8 cellular contexts compared by ENCODE assay signal in the genomic region with DNA sequence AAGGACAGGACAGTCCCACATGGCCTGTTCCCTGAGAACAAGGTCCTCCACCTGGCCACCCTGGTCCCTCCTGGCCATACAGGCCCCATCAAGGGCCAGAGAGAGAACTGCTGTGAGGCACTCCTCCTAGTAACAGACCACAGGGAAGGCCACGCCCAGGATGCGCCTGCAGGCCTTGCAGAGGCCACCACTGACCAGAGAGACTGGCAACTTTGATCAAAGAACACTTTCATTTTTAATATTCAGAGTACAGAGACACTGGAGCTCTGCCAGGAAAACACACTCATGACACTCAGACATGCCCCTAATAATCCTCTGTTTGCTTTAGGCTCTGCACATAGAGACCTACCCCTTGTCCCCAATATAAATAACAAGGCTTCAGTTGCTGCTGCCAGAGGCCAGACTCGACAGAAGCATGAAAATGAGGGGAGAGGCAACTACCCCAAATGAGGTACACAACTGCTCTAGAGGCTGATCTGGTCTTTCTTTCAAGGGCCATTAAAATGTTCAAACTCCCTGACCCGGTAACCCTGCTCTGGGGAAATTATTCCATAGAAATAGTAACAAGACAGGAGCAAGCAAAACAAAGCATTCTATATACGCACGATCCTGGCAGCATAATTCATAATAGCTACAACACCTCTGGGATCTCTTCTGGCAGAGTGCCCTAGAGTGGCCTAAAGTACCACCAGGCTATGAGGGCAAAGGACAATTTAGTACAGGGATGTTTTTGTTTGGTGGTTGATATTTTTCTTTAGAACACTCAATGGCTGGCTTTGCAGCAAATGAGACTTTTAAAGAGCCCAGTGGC. TPM values are rescaled to one million over a fixed set of nuclear protein-coding genes. Genes with fewer than 3 reads are reported as not detected.
A peak's percentile ranks its signal among the peaks of the same experiment; 100 is the strongest.
DNase-seq lines count a peak whose midpoint lies in the region; ATAC-seq and TF ChIP-seq lines count a peak whose summit lies in the region.

No MANE protein-coding gene starts in this region.

- no peaks in the 10 kb centered on the region for H3K27me3 ChIP-seq in vagina

- DNase-seq in Calu3 (peak; percentile 55), NCI-H510A (lab: John Stamatoyannopoulos, UW) (peak; percentile 31), caudate nucleus (lab: John Stamatoyannopoulos, UW) (peak in 2 of 61 donors; percentile 13 to 17), medulla oblongata (ENCODE audit: extremely low spot score) (peak; percentile 20), vagina (ENCODE audit: extremely low spot score in 2 of 2) (no peak), NCI-H187 (lab: John Stamatoyannopoulos, UW) (no peak), globus pallidus (ENCODE audit: low spot score) (no peak)

- no peak overlapping the region for H3K4me3 ChIP-seq in vagina

- H3K9me3 Mint-ChIP-seq in Calu3 (ENCODE audit: low read depth, unreplicated experiment): no peaks in the 10 kb centered on the region

- H3K4me3 Mint-ChIP-seq in Calu3 (ENCODE audit: low read depth, unreplicated experiment): peak overlapping the region; percentile 50

- H3K27me3 Mint-ChIP-seq in Calu3 (ENCODE audit: unreplicated experiment): no peaks in the 10 kb centered on the region

- peaks cover 0 to 7% of the 10 kb centered on the region in 2 donors for H3K36me3 ChIP-seq in vagina

- peaks cover 99% of the 10 kb centered on the region for H3K4me1 ChIP-seq in vagina

- TF ChIP-seq POLR2A in vagina (IDR thresholded peaks at IDR 0.05): no peak

- peak overlapping the region; percentile 95 for H3K27ac Mint-ChIP-seq in Calu3 (ENCODE audit: unreplicated experiment)

- H3K9me3 ChIP-seq in vagina: no peaks in the 10 kb centered on the region

- BruUV-seq in Calu3 (replicated peaks; lab: Mats Ljungman, UMichigan): no TSS peak

- intact Hi-C loops in Calu3 (cut with micrococcal nuclease; ENCODE audit: unreplicated experiment): loop anchor here (2.0 to 5.0 kb wide), 2 partner anchors 13 to 50 kb away; no protein-coding TSS in a partner anchor
- intact Hi-C loops in vagina (cut with DNase I): no loop called here

- CTCF ChIA-PET in Calu3 (lab: Charles Lee): interaction anchor here (1.1 to 1.5 kb wide), 4 partner anchors 9 to 56 kb away, joined by 3 to 5 read pairs (median 4); partner anchors contain the start of gene CCDC12

- no peak for ATAC-seq in GM21381 (IDR thresholded peaks at IDR 0.05; ENCODE audit: unreplicated experiment)

- peaks cover 60% of the 10 kb centered on the region for H3K4me1 Mint-ChIP-seq in Calu3 (ENCODE audit: low read depth, unreplicated experiment)

- TF ChIP-seq CTCF in Calu3 (IDR thresholded peaks at IDR 0.05; ENCODE audit: unreplicated experiment): no peak
- TF ChIP-seq CTCF in vagina (IDR thresholded peaks at IDR 0.05): no peak

- H3K36me3 Mint-ChIP-seq in Calu3 (ENCODE audit: insufficient read depth, unreplicated experiment): peaks cover 49% of the 10 kb centered on the region

- H3K27ac ChIP-seq in caudate nucleus (ENCODE audit: low read depth, low read length): peak overlapping the region; percentile 74
- peak overlapping the region; percentile 77 for H3K27ac ChIP-seq in vagina

RNA-seq across cellular contexts. Expression of gene CCDC12, which starts 44.7 kb away (rescaled TPM):
- total RNA-seq in Calu3 (2022) (47.3 and 47.5 TPM in 2 replicates), vagina (55.5 TPM)

RNA-seq across cellular contexts. Expression of gene NBEAL2, which starts 47.6 kb away (rescaled TPM):
- total RNA-seq in Calu3 (2022) (115 and 143 TPM in 2 replicates), vagina (227 TPM)

RNA-seq across cellular contexts. Expression of gene PTH1R, which starts 54.3 kb away (rescaled TPM):
- total RNA-seq in Calu3 (2022): not detected in 2 replicates
- 13.0 TPM for total RNA-seq in vagina

Comparison
In these comparisons a context has a peak if more than half of its experiments do, and no peak if none do; other contexts are left out.
1. DNase-seq: peak in Calu3 (single experiment), NCI-H510A (single experiment) and medulla oblongata (single experiment); none in vagina (0 of 2), NCI-H187 (0 of 2) and globus pallidus (single experiment).
2. RNA of gene PTH1R, which starts 54.3 kb away (total RNA-seq): 13.0 TPM in vagina (single experiment); not detected in Calu3; every median in the first group is over 10 times any median in the second.